Comparison of ENCODE assay signal across 1 cellular context in the genomic region with DNA sequence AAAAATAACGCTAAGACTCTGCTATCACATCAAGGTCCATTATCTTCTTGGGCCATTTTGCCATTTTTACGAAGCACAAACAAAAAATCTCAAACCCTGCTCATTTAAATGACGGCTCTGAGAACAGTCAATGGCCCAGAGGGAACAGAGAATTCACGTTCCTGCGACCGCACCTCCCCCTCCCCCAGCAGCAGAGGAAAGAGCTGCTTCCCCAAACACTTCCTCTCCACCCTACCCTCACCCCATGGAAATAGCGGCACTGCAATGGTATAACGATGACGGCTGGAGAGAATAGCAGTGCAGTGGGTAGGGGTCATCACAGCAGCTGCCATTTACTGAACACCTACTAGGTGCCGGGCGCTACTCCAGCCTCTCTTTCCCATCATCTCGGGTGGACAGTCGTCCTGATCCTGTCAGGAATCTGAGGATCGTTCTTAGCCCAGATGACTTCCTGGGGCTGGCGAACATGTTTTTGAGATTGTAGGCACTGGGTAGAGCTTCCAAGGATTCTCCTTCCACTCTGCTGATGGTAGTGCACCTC.
TF ChIP-seq lines count a peak whose summit lies in the region.

No MANE protein-coding gene starts in this region.

TF ChIP-seq in H1, 55 proteins besides CTCF, POLR2A, EP300 and RAD21 (continued from another document):
- no peak for TF ChIP-seq E2F6 (IDR thresholded peaks at IDR 0.05)
- TF ChIP-seq EGR1 (IDR thresholded peaks at IDR 0.05; ENCODE audit: borderline replicate concordance, low read depth, low read length) = no peak
- TF ChIP-seq FOSL1 (IDR thresholded peaks at IDR 0.05; ENCODE audit: insufficient read depth, low read depth, low read length) = no peak
- TF ChIP-seq CBX5 (IDR thresholded peaks at IDR 0.05; ENCODE audit: low read depth, low read length) = no peak
- no peak for TF ChIP-seq SAP30 (IDR thresholded peaks at IDR 0.05; ENCODE audit: insufficient read depth, insufficient replicate concordance, low read length)
TF ChIP-seq in H1: peak in this region for 0.
